ENCODE assay signal across 1 cellular context in genomic region chr16:31711344-31711845, GRCh38.
TF ChIP-seq lines count a peak whose summit lies in the region.

No MANE protein-coding gene starts in this region.

TF ChIP-seq in SK-N-SH, 30 proteins besides CTCF, POLR2A, EP300 and RAD21 (continued from another document):
- TF ChIP-seq REST (IDR thresholded peaks at IDR 0.05; ENCODE audit: low read depth, low read length), result no peak
- no peak for TF ChIP-seq FOXM1 (IDR thresholded peaks at IDR 0.05; ENCODE audit: low read depth)
- TF ChIP-seq NRF1 (IDR thresholded peaks at IDR 0.05; ENCODE audit: low read depth, low read length), result no peak
- no peak for TF ChIP-seq MXI1 (IDR thresholded peaks at IDR 0.05; ENCODE audit: low read depth, low read length)
- no peak for TF ChIP-seq USF1 (IDR thresholded peaks at IDR 0.05; ENCODE audit: borderline replicate concordance, low read depth)
- no peak for TF ChIP-seq RFX5 (IDR thresholded peaks at IDR 0.05; ENCODE audit: low read length)
- no peak for TF ChIP-seq CHD2 (IDR thresholded peaks at IDR 0.05; ENCODE audit: low read length, partially characterized antibody)
- TF ChIP-seq NFIC (IDR thresholded peaks at IDR 0.05; ENCODE audit: borderline replicate concordance), result no peak
- no peak for TF ChIP-seq TEAD4 (IDR thresholded peaks at IDR 0.05; ENCODE audit: borderline replicate concordance, insufficient read depth)
- TF ChIP-seq POLR2AphosphoS5 (IDR thresholded peaks at IDR 0.05; ENCODE audit: low read depth, low read length), result no peak
- no peak for TF ChIP-seq JUND (IDR thresholded peaks at IDR 0.05)
- TF ChIP-seq PBX3 (IDR thresholded peaks at IDR 0.05), result no peak
